Comparison of ENCODE assay signal across 18 cellular contexts in the genomic region with DNA sequence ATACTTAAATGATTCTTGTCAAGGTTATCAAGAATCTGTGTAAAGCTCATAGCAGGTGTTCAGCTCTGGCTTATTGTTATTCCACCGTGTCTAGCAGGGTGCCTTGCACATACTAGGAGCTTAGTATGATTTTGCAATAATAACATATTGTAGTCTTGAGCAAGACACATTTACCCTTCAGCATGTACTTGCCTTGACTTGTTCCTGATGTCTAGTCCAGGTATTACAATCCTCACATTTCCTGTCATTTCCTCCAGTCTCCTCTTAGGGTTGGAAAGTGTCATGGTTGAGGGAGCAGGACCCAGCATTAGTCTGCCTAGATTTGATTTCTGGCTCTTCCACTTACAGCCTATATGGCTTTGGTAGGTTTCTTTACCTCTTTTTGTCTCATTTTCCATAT.
"Had no signal": no experiment of that assay in that cellular context is flagged by ENCODE, and none has a peak within 500 bp of the region (broad histone marks: within the 10 kb centered on the region; RNA-seq: fewer than 3 reads in every experiment).

No MANE protein-coding gene starts in this region.

- DNase-seq: activated CD4-positive, alpha-beta T cell treated with anti-CD3 and anti-CD28 coated beads, Interleukin-2, amount 10 ng/mL, durations not matched to agents 7 days and 5 days; activated CD8-positive, alpha-beta memory T cell treated with anti-CD3 and anti-CD28 coated beads, Interleukin-2, amount 50 U/mL, for 4 hours; activated naive CD4-positive, alpha-beta T cell treated with anti-CD3 and anti-CD28 coated beads for 36 hours; activated T-cell treated with anti-CD3 and anti-CD28 coated beads, Interleukin-2, amount 50 U/mL, for 4 hours; brain microvascular endothelial cell; heart right ventricle; kidney glomerular epithelial cell; sigmoid colon; stimulated activated CD4-positive, alpha-beta T cell treated with anti-CD3 and anti-CD28 coated beads, Interleukin-4, amount 100 ng/mL, for 24 hours; stomach; T1000; testis had no signal

- H3K27me3 ChIP-seq: brain microvascular endothelial cell, gastroesophageal sphincter, heart right ventricle, sigmoid colon, stomach, testis had no signal

- H3K27me3 Mint-ChIP-seq: activated CD4-positive, alpha-beta T cell treated with anti-CD3 and anti-CD28 coated beads, Interleukin-2, amount 10 ng/mL, durations not matched to agents 7 days and 5 days; type B pancreatic cell had no signal

- H3K9me3 Mint-ChIP-seq: activated CD4-positive, alpha-beta T cell treated with anti-CD3 and anti-CD28 coated beads, Interleukin-2, amount 10 ng/mL, durations not matched to agents 7 days and 5 days; nephron; type B pancreatic cell had no signal

- H3K9me3 ChIP-seq: sigmoid colon, testis had no signal

- H3K27ac ChIP-seq: brain microvascular endothelial cell, coronary artery, gastroesophageal sphincter, sigmoid colon, stomach, testis had no signal

- H3K36me3 Mint-ChIP-seq: stimulated activated effector memory CD8-positive, alpha-beta T cell treated with anti-CD3 and anti-CD28 coated beads, Interleukin-12 subunit alpha, Interleukin-12 subunit beta, amount 100 ng/mL, for 72 hours; type B pancreatic cell had no signal

- H3K36me3 ChIP-seq: brain microvascular endothelial cell, gastroesophageal sphincter, heart right ventricle, sigmoid colon, stomach had no signal

- H3K27ac Mint-ChIP-seq: activated CD4-positive, alpha-beta T cell treated with anti-CD3 and anti-CD28 coated beads, Interleukin-2, amount 10 ng/mL, durations not matched to agents 7 days and 5 days; activated naive CD4-positive, alpha-beta T cell treated with anti-CD3 and anti-CD28 coated beads for 36 hours; nephron; stimulated activated effector memory CD8-positive, alpha-beta T cell treated with anti-CD3 and anti-CD28 coated beads, Interleukin-12 subunit alpha, Interleukin-12 subunit beta, amount 100 ng/mL, for 72 hours; type B pancreatic cell had no signal

- H3K4me3 ChIP-seq: coronary artery, gastroesophageal sphincter, sigmoid colon, stomach, testis had no signal

- H3K4me1 Mint-ChIP-seq: activated CD4-positive, alpha-beta T cell treated with anti-CD3 and anti-CD28 coated beads, Interleukin-2, amount 10 ng/mL, durations not matched to agents 7 days and 5 days; nephron; stimulated activated effector memory CD8-positive, alpha-beta T cell treated with anti-CD3 and anti-CD28 coated beads, Interleukin-12 subunit alpha, Interleukin-12 subunit beta, amount 100 ng/mL, for 72 hours had no signal

- ATAC-seq: activated CD4-positive, CD25-positive, alpha-beta regulatory T cell treated with anti-CD3 and anti-CD28 coated beads, Interleukin-2, amount 50 U/mL, for 24 hours; activated T-cell treated with anti-CD3 and anti-CD28 coated beads, Interleukin-2, amount 50 U/mL, for 4 hours; gastroesophageal sphincter; heart right ventricle; stimulated activated effector memory CD8-positive, alpha-beta T cell treated with anti-CD3 and anti-CD28 coated beads, Interleukin-12 subunit alpha, Interleukin-12 subunit beta, amount 100 ng/mL, for 72 hours had no signal

- H3K4me1 ChIP-seq: gastroesophageal sphincter, heart right ventricle, sigmoid colon, stomach, testis had no signal

- H3K4me3 Mint-ChIP-seq: activated CD4-positive, alpha-beta T cell treated with anti-CD3 and anti-CD28 coated beads, Interleukin-2, amount 10 ng/mL, durations not matched to agents 7 days and 5 days; activated naive CD4-positive, alpha-beta T cell treated with anti-CD3 and anti-CD28 coated beads for 36 hours; activated T-cell treated with anti-CD3 and anti-CD28 coated beads, Interleukin-2, amount 50 U/mL, for 4 hours; nephron; stimulated activated effector memory CD8-positive, alpha-beta T cell treated with anti-CD3 and anti-CD28 coated beads, Interleukin-12 subunit alpha, Interleukin-12 subunit beta, amount 100 ng/mL, for 72 hours; type B pancreatic cell had no signal
